In the genomic region with DNA sequence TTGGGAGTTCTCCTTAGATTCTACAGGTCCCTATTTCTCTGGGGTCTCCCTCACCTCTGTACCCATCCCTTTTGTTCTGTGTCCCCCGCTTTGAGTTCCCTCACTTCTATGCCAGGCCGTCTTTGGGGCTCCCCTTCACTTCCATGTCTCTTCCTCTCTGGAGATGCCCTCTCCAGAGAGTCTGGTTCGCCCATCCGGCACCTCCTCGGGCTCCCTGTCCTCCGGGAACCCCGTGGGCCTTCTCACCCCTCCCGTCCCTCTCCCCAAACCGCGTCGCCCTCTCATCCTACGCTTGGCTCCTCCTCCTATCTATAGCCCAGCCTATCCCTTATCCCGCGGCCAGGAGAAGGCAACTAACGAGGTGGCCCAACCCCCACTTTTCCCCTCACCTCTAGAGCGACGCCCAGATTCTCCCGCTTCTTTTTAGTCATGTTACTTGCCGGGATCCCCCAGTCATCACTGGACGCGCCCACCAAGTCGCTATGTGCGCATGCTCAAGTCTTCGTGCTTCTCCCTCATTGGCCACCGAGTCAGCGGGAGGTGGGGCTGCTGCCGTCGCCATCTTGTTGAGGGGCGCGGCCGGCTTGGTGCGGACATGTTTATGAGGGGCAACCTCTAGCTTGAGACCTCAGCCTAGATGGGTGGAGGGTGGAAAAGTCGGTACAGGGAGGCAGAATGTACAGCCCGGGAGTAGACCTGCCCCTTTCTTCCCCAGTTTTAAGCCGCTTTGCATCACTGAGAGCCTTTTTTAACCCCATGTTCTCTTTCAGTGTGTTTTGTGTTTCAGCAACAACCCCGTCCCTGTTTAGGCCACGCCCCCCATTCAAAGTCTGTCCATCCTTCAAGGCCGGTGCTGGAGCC, we compare ENCODE assay signal across 1 cellular context.
TF ChIP-seq lines count a peak whose summit lies in the region.

Gene CCDC167, minus strand, starts transcription at position 461 of the 861 bp plus-strand sequence. Its CDS starts 30 bp downstream, at position 431.

TF ChIP-seq in WTC11, 78 proteins besides CTCF, POLR2A, EP300 and RAD21 (continued from another document and continues in another):
- TF ChIP-seq, protein P1, sequence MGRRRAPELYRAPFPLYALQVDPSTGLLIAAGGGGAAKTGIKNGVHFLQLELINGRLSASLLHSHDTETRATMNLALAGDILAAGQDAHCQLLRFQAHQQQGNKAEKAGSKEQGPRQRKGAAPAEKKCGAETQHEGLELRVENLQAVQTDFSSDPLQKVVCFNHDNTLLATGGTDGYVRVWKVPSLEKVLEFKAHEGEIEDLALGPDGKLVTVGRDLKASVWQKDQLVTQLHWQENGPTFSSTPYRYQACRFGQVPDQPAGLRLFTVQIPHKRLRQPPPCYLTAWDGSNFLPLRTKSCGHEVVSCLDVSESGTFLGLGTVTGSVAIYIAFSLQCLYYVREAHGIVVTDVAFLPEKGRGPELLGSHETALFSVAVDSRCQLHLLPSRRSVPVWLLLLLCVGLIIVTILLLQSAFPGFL (CRISPR knock-in tag; IDR thresholded peaks at IDR 0.05; ENCODE audit: borderline replicate concordance): no peak
- TF ChIP-seq ZNF425 (CRISPR knock-in tag; conservative IDR thresholded peaks at IDR 0.05) (no peak), NR2C2 (CRISPR knock-in tag; IDR thresholded peaks at IDR 0.05) (no peak), ZNF263 (CRISPR knock-in tag; IDR thresholded peaks at IDR 0.05; ENCODE audit: low read depth) (no peak), GRHL2 (CRISPR knock-in tag; IDR thresholded peaks at IDR 0.05; ENCODE audit: insufficient replicate concordance, severe bottlenecking) (no peak), USF2 (CRISPR knock-in tag; IDR thresholded peaks at IDR 0.05) (peak; percentile 82), NFATC4 (CRISPR knock-in tag; IDR thresholded peaks at IDR 0.05) (no peak), OVOL2 (CRISPR knock-in tag; IDR thresholded peaks at IDR 0.05; ENCODE audit: borderline replicate concordance) (no peak), ZNF396 (CRISPR knock-in tag; IDR thresholded peaks at IDR 0.05; ENCODE audit: borderline replicate concordance) (no peak), TEAD4 (CRISPR knock-in tag; IDR thresholded peaks at IDR 0.05) (no peak), ZNF423 (CRISPR knock-in tag; IDR thresholded peaks at IDR 0.05) (no peak), ARID4B (CRISPR knock-in tag; IDR thresholded peaks at IDR 0.05; ENCODE audit: borderline replicate concordance) (peak; percentile 77; the same call in 1 of the 2 replicates), SMAD3 (CRISPR knock-in tag; IDR thresholded peaks at IDR 0.05; ENCODE audit: borderline replicate concordance) (no peak), PRDM15 (CRISPR knock-in tag; IDR thresholded peaks at IDR 0.05) (no peak), ZNF219 (CRISPR knock-in tag; IDR thresholded peaks at IDR 0.05; ENCODE audit: borderline replicate concordance) (no peak), MAX (CRISPR knock-in tag; IDR thresholded peaks at IDR 0.05) (peak; percentile 89), ZNF138 (CRISPR knock-in tag; conservative IDR thresholded peaks at IDR 0.05) (no peak), MYBL2 (CRISPR knock-in tag; IDR thresholded peaks at IDR 0.05) (no peak), ZNF232 (CRISPR knock-in tag; IDR thresholded peaks at IDR 0.05) (no peak), E2F4 (CRISPR knock-in tag; IDR thresholded peaks at IDR 0.05; ENCODE audit: borderline replicate concordance, low read depth) (no peak), RELA (CRISPR knock-in tag; IDR thresholded peaks at IDR 0.05; ENCODE audit: borderline replicate concordance) (no peak), GABPB1 (CRISPR knock-in tag; IDR thresholded peaks at IDR 0.05) (no peak), FOXK1 (CRISPR knock-in tag; IDR thresholded peaks at IDR 0.05) (peak; percentile 71; the same call in 1 of the 2 replicates), TP53 (CRISPR knock-in tag; IDR thresholded peaks at IDR 0.05) (no peak)
- TF ChIP-seq, protein P2, sequence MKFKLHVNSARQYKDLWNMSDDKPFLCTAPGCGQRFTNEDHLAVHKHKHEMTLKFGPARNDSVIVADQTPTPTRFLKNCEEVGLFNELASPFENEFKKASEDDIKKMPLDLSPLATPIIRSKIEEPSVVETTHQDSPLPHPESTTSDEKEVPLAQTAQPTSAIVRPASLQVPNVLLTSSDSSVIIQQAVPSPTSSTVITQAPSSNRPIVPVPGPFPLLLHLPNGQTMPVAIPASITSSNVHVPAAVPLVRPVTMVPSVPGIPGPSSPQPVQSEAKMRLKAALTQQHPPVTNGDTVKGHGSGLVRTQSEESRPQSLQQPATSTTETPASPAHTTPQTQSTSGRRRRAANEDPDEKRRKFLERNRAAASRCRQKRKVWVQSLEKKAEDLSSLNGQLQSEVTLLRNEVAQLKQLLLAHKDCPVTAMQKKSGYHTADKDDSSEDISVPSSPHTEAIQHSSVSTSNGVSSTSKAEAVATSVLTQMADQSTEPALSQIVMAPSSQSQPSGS (CRISPR knock-in tag; IDR thresholded peaks at IDR 0.05; ENCODE audit: borderline replicate concordance, low read depth): no peak
- TF ChIP-seq, protein P3, sequence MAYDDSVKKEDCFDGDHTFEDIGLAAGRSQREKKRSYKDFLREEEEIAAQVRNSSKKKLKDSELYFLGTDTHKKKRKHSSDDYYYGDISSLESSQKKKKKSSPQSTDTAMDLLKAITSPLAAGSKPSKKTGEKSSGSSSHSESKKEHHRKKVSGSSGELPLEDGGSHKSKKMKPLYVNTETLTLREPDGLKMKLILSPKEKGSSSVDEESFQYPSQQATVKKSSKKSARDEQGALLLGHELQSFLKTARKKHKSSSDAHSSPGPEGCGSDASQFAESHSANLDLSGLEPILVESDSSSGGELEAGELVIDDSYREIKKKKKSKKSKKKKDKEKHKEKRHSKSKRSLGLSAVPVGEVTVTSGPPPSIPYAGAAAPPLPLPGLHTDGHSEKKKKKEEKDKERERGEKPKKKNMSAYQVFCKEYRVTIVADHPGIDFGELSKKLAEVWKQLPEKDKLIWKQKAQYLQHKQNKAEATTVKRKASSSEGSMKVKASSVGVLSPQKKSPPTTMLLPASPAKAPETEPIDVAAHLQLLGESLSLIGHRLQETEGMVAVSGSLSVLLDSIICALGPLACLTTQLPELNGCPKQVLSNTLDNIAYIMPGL (CRISPR knock-in tag; IDR thresholded peaks at IDR 0.05): no peak
- TF ChIP-seq, protein P4, sequence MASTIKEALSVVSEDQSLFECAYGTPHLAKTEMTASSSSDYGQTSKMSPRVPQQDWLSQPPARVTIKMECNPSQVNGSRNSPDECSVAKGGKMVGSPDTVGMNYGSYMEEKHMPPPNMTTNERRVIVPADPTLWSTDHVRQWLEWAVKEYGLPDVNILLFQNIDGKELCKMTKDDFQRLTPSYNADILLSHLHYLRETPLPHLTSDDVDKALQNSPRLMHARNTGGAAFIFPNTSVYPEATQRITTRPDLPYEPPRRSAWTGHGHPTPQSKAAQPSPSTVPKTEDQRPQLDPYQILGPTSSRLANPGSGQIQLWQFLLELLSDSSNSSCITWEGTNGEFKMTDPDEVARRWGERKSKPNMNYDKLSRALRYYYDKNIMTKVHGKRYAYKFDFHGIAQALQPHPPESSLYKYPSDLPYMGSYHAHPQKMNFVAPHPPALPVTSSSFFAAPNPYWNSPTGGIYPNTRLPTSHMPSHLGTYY (CRISPR knock-in tag; IDR thresholded peaks at IDR 0.05): no peak
- TF ChIP-seq, protein P5, sequence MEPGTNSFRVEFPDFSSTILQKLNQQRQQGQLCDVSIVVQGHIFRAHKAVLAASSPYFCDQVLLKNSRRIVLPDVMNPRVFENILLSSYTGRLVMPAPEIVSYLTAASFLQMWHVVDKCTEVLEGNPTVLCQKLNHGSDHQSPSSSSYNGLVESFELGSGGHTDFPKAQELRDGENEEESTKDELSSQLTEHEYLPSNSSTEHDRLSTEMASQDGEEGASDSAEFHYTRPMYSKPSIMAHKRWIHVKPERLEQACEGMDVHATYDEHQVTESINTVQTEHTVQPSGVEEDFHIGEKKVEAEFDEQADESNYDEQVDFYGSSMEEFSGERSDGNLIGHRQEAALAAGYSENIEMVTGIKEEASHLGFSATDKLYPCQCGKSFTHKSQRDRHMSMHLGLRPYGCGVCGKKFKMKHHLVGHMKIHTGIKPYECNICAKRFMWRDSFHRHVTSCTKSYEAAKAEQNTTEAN (CRISPR knock-in tag; IDR thresholded peaks at IDR 0.05): no peak
